In the genomic region with DNA sequence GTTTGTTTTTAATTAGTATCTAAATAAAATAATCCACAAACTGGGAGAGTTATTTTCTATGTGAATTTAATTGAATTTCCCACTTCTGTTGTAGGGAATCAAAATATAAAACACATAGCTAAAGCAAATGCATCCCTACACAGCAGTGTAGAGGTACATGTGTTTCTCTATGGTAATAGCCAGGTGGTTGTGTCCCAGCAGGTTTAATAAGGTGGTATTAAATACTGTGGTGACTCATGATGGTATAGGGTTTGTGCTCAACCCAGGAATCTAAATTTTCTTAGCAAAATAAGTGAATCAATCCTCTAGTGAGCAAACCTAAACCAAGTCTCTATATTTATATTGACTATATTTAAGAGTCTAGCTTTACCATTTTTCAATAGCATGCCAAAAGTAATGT, we compare ENCODE assay signal across 23 cellular contexts.
"Had no signal": no experiment of that assay in that cellular context is flagged by ENCODE, and none has a peak within 500 bp of the region (broad histone marks: within the 10 kb centered on the region; RNA-seq: fewer than 3 reads in every experiment).

No MANE protein-coding gene starts in this region.

- DNase-seq: effector memory CD8-positive, alpha-beta T cell; glutamatergic neuron; islet precursor cell; mammary epithelial cell; naive thymus-derived CD4-positive, alpha-beta T cell; nephron progenitor cell; posterior cingulate gyrus; spleen; stimulated activated CD4-positive, alpha-beta T cell treated with anti-CD3 and anti-CD28 coated beads, Interleukin-15, amount 100 ng/mL, for 24 hours; stimulated activated CD4-positive, alpha-beta T cell treated with anti-CD3 and anti-CD28 coated beads, Interleukin-1b, Interleukin-23, amount 100 ng/mL, for 48 hours; stimulated activated CD4-positive, alpha-beta T cell treated with anti-CD3 and anti-CD28 coated beads, Interleukin-4, amount 100 ng/mL, for 24 hours; stimulated activated naive CD8-positive, alpha-beta T cell treated with anti-CD3 and anti-CD28 coated beads, Interleukin-15, amount 100 ng/mL, for 72 hours; testis; upper lobe of right lung had no signal

- H3K9me3 ChIP-seq: esophagus muscularis mucosa, gastroesophageal sphincter, neutrophil, spleen, testis, tibial nerve, upper lobe of right lung, vagina had no signal

- H3K27ac ChIP-seq: epithelial cell of prostate, esophagus muscularis mucosa, gastroesophageal sphincter, neutrophil, spleen, testis, tibial nerve, upper lobe of right lung, vagina had no signal

- H3K4me1 ChIP-seq: gastroesophageal sphincter, spleen, testis, upper lobe of right lung, vagina had no signal

- H3K27me3 ChIP-seq: esophagus muscularis mucosa, gastroesophageal sphincter, neutrophil, spleen, testis, tibial nerve, upper lobe of right lung, vagina had no signal

- ATAC-seq: effector memory CD8-positive, alpha-beta T cell; gastroesophageal sphincter; left lobe of liver; naive thymus-derived CD4-positive, alpha-beta T cell; sciatic nerve; stimulated activated memory B cell treated with anti-CD40 and anti-IgM and Interleukin-4, amounts not matched to agents 10 μg/mL and 1 μg/mL and 100 μg/mL, for 72 hours; stimulated activated naive CD8-positive, alpha-beta T cell treated with anti-CD3 and anti-CD28 coated beads, Interleukin-15, amount 100 ng/mL, for 72 hours; upper lobe of right lung had no signal

- H3K36me3 ChIP-seq: esophagus muscularis mucosa, gastroesophageal sphincter, neutrophil, spleen, tibial nerve, upper lobe of right lung, vagina had no signal

- H3K4me3 ChIP-seq: esophagus muscularis mucosa, gastroesophageal sphincter, spleen, testis, tibial nerve, upper lobe of right lung, vagina had no signal
